9 cellular contexts compared by ENCODE assay signal in genomic region chr14:85528882-85529585, GRCh38. TPM values are rescaled to one million over a fixed set of nuclear protein-coding genes. Genes with fewer than 3 reads are reported as not detected.
DNase-seq lines count a peak whose midpoint lies in the region; ATAC-seq, FAIRE-seq and TF ChIP-seq lines count a peak whose summit lies in the region.
"Had no signal": no experiment of that assay in that cellular context is flagged by ENCODE, and none has a peak within 500 bp of the region (broad histone marks: within the 10 kb centered on the region; RNA-seq: fewer than 3 reads in every experiment).

No MANE protein-coding gene starts in this region.

- H3K27ac Mint-ChIP-seq in GM23338: no peak overlapping the region
- H3K27ac Mint-ChIP-seq in astrocyte (ENCODE audit: unreplicated experiment): peak overlapping the region; percentile 99
- H3K27ac Mint-ChIP-seq in activated CD4-positive, alpha-beta memory T cell treated with anti-CD3 and anti-CD28 coated beads, Interleukin-2, amount 10 ng/mL, durations not matched to agents 7 days and 5 days: no peak overlapping the region
- H3K27ac Mint-ChIP-seq in activated T-helper 2 cell treated with anti-CD3 and anti-CD28 coated beads, Interferon-gamma antibody, Interleukin-2, Interleukin-4, amounts not matched to agents 10 μg/mL and 5 μg/mL and 100 μg/mL, durations not matched to agents 14 hours and 24 hours and 36 hours: no peak overlapping the region

- peaks cover 38% of the 10 kb centered on the region for H3K4me1 ChIP-seq in GM23338 (ENCODE audit: insufficient read depth)
- H3K4me1 ChIP-seq in astrocyte (ENCODE audit: insufficient read depth, low read length): peaks cover 55% of the 10 kb centered on the region
- peaks cover 1% of the 10 kb centered on the region; the same call in 1 of the 2 replicates for H3K4me1 ChIP-seq in iPS DF 6.9 (ENCODE audit: control insufficient read depth, insufficient read depth, low read length)

- H3K79me2 ChIP-seq in GM23338 (replicated peaks; ENCODE audit: insufficient read depth): no peaks in the 10 kb centered on the region
- no peaks in the 10 kb centered on the region for H3K79me2 ChIP-seq in astrocyte (ENCODE audit: insufficient read depth, low read length)

- no peaks in the 10 kb centered on the region for H3K36me3 ChIP-seq in GM23338 (ENCODE audit: insufficient read depth)
- no peaks in the 10 kb centered on the region for H3K36me3 ChIP-seq in astrocyte (ENCODE audit: insufficient read depth, low read length)
- H3K36me3 ChIP-seq in iPS DF 6.9 (ENCODE audit: control insufficient read depth, insufficient read depth, low read length): no peaks in the 10 kb centered on the region

- FAIRE-seq in astrocyte (lab: Jason Lieb, UNC): no peak
- FAIRE-seq: endometrium had no signal

- CTCF ChIA-PET in activated CD4-positive, alpha-beta memory T cell treated with anti-CD3 and anti-CD28 coated beads, Interleukin-2, amount 10 ng/mL, durations not matched to agents 7 days and 5 days (lab: Charles Lee): no interaction called here

- H3K4me2 ChIP-seq in GM23338 (peak overlapping the region; percentile 98), astrocyte (ENCODE audit: low read length) (peak overlapping the region; percentile 99)

- TF ChIP-seq CTCF in GM23338 (conservative IDR thresholded peaks at IDR 0.05; ENCODE audit: low read depth in 2 of 2) (no peak), astrocyte (IDR thresholded peaks at IDR 0.05; ENCODE audit: insufficient read depth, low read depth, low read length) (no peak)

- H2AFZ ChIP-seq in GM23338 (peak overlapping the region; percentile 95), astrocyte (ENCODE audit: low read depth, low read length) (peak overlapping the region; percentile 91)

- POLR2A ChIA-PET in activated CD4-positive, alpha-beta memory T cell treated with anti-CD3 and anti-CD28 coated beads, Interleukin-2, amount 10 ng/mL, durations not matched to agents 7 days and 5 days (lab: Charles Lee): no interaction called here

- H3K4me3 Mint-ChIP-seq in GM23338: peak overlapping the region; percentile 75
- peak overlapping the region; percentile 95 for H3K4me3 Mint-ChIP-seq in astrocyte (ENCODE audit: unreplicated experiment)
- H3K4me3 Mint-ChIP-seq in activated CD4-positive, alpha-beta memory T cell treated with anti-CD3 and anti-CD28 coated beads, Interleukin-2, amount 10 ng/mL, durations not matched to agents 7 days and 5 days: no peak overlapping the region
- H3K4me3 Mint-ChIP-seq in activated T-helper 2 cell treated with anti-CD3 and anti-CD28 coated beads, Interferon-gamma antibody, Interleukin-2, Interleukin-4, amounts not matched to agents 10 μg/mL and 5 μg/mL and 100 μg/mL, durations not matched to agents 14 hours and 24 hours and 36 hours (ENCODE audit: low read depth): no peak overlapping the region

- peaks cover 44% of the 10 kb centered on the region for H3K4me1 Mint-ChIP-seq in GM23338
- H3K4me1 Mint-ChIP-seq in astrocyte (ENCODE audit: low read depth, unreplicated experiment): peaks cover 16% of the 10 kb centered on the region
- peaks cover 5% of the 10 kb centered on the region for H3K4me1 Mint-ChIP-seq in activated CD4-positive, alpha-beta memory T cell treated with anti-CD3 and anti-CD28 coated beads, Interleukin-2, amount 10 ng/mL, durations not matched to agents 7 days and 5 days
- peaks cover 8% of the 10 kb centered on the region for H3K4me1 Mint-ChIP-seq in activated T-helper 2 cell treated with anti-CD3 and anti-CD28 coated beads, Interferon-gamma antibody, Interleukin-2, Interleukin-4, amounts not matched to agents 10 μg/mL and 5 μg/mL and 100 μg/mL, durations not matched to agents 14 hours and 24 hours and 36 hours (ENCODE audit: low read depth)

- no peaks in the 10 kb centered on the region for H3K9me3 ChIP-seq in astrocyte (ENCODE audit: insufficient read depth, low read depth, low read length)
- H3K9me3 ChIP-seq in iPS DF 6.9 (ENCODE audit: control insufficient read depth, insufficient read depth, low read length): no peaks in the 10 kb centered on the region

- peak overlapping the region; percentile 87 for H3K9ac ChIP-seq in astrocyte (ENCODE audit: low read length)

- peaks cover 51% of the 10 kb centered on the region for H3K27me3 Mint-ChIP-seq in GM23338 (ENCODE audit: insufficient read depth, low read depth, poor library complexity)
- no peaks in the 10 kb centered on the region for H3K27me3 Mint-ChIP-seq in astrocyte (ENCODE audit: low read depth, unreplicated experiment)
- H3K27me3 Mint-ChIP-seq in activated CD4-positive, alpha-beta memory T cell treated with anti-CD3 and anti-CD28 coated beads, Interleukin-2, amount 10 ng/mL, durations not matched to agents 7 days and 5 days: peaks cover 46% of the 10 kb centered on the region
- peaks cover 48% of the 10 kb centered on the region for H3K27me3 Mint-ChIP-seq in activated T-helper 2 cell treated with anti-CD3 and anti-CD28 coated beads, Interferon-gamma antibody, Interleukin-2, Interleukin-4, amounts not matched to agents 10 μg/mL and 5 μg/mL and 100 μg/mL, durations not matched to agents 14 hours and 24 hours and 36 hours (ENCODE audit: low read depth)

- H3K9me2 ChIP-seq in GM23338 (ENCODE audit: insufficient read depth): no peaks in the 10 kb centered on the region

- H3K27ac ChIP-seq in GM23338 (ENCODE audit: low read depth): no peak overlapping the region
- H3K27ac ChIP-seq in astrocyte (ENCODE audit: low read depth, low read length): peak overlapping the region; percentile 74
- H3K27ac ChIP-seq in iPS DF 6.9 (ENCODE audit: low read length): no peak overlapping the region

- intact Hi-C loops in sciatic nerve (cut with DNase I): loop anchor here (5.0 kb wide), 1 partner anchor 1697 kb away; no protein-coding TSS in a partner anchor
- intact Hi-C loops in activated T-helper 2 cell treated with anti-CD3 and anti-CD28 coated beads, Interferon-gamma antibody, Interleukin-2, Interleukin-4, amounts not matched to agents 10 μg/mL and 5 μg/mL and 100 μg/mL, durations not matched to agents 14 hours and 24 hours and 36 hours (cut with micrococcal nuclease): no loop called here

- H3K36me3 Mint-ChIP-seq in GM23338 (ENCODE audit: low read depth): no peaks in the 10 kb centered on the region
- peaks cover 5% of the 10 kb centered on the region for H3K36me3 Mint-ChIP-seq in astrocyte (ENCODE audit: low read depth, unreplicated experiment)
- peaks cover 10% of the 10 kb centered on the region for H3K36me3 Mint-ChIP-seq in activated CD4-positive, alpha-beta memory T cell treated with anti-CD3 and anti-CD28 coated beads, Interleukin-2, amount 10 ng/mL, durations not matched to agents 7 days and 5 days (ENCODE audit: low read depth)
- H3K36me3 Mint-ChIP-seq in activated T-helper 2 cell treated with anti-CD3 and anti-CD28 coated beads, Interferon-gamma antibody, Interleukin-2, Interleukin-4, amounts not matched to agents 10 μg/mL and 5 μg/mL and 100 μg/mL, durations not matched to agents 14 hours and 24 hours and 36 hours (ENCODE audit: low read depth): no peaks in the 10 kb centered on the region

- peaks cover 3% of the 10 kb centered on the region; the same call in 1 of the 2 replicates for H3F3A ChIP-seq in GM23338 (replicated peaks; ENCODE audit: low read depth)

- no CpG with 5 or more reads among the region's 28 CpGs for WGBS in iPS DF 6.9 (ENCODE audit: insufficient coverage, insufficient read length)

- H3K9me3 Mint-ChIP-seq in GM23338 (no peaks in the 10 kb centered on the region; the same call in 2 of the 3 replicates), astrocyte (ENCODE audit: unreplicated experiment) (no peaks in the 10 kb centered on the region)
- peaks cover 5% of the 10 kb centered on the region for H3K9me3 Mint-ChIP-seq in activated CD4-positive, alpha-beta memory T cell treated with anti-CD3 and anti-CD28 coated beads, Interleukin-2, amount 10 ng/mL, durations not matched to agents 7 days and 5 days
- no peaks in the 10 kb centered on the region for H3K9me3 Mint-ChIP-seq in activated T-helper 2 cell treated with anti-CD3 and anti-CD28 coated beads, Interferon-gamma antibody, Interleukin-2, Interleukin-4, amounts not matched to agents 10 μg/mL and 5 μg/mL and 100 μg/mL, durations not matched to agents 14 hours and 24 hours and 36 hours

- peak; percentile 25 for DNase-seq in GM23338 (ENCODE audit: low spot score)
- peak; percentile 77 for DNase-seq in astrocyte (ENCODE audit: low read depth)
- DNase-seq in iPS DF 6.9 (ENCODE audit: low read depth, low spot score): no peak
- no peak for DNase-seq in sciatic nerve (ENCODE audit: low spot score)
- no peak for DNase-seq in activated CD4-positive, alpha-beta memory T cell treated with anti-CD3 and anti-CD28 coated beads, Interleukin-2, amount 10 ng/mL, durations not matched to agents 7 days and 5 days
- no peak for DNase-seq in activated T-helper 2 cell treated with anti-CD3 and anti-CD28 coated beads, Interferon-gamma antibody, Interleukin-2, Interleukin-4, amounts not matched to agents 10 μg/mL and 5 μg/mL and 100 μg/mL, durations not matched to agents 14 hours and 24 hours and 36 hours (ENCODE audit: low spot score)
- no peak for DNase-seq in NCI-H2029 (lab: John Stamatoyannopoulos, UW)

- ATAC-seq in GM23338 (no peak), sciatic nerve (peak; percentile 2), GM21529 (IDR thresholded peaks at IDR 0.05; ENCODE audit: unreplicated experiment) (no peak)

- H3K27me3 ChIP-seq in GM23338 (ENCODE audit: insufficient read depth) (peaks cover 58% of the 10 kb centered on the region), astrocyte (ENCODE audit: insufficient read depth, low read length) (peaks cover 4% of the 10 kb centered on the region), iPS DF 6.9 (ENCODE audit: control insufficient read depth, insufficient read depth, low read length) (peaks cover 36% of the 10 kb centered on the region)

- H3K4me3 ChIP-seq in GM23338: peak overlapping the region; percentile 83
- peak overlapping the region; percentile 66 for H3K4me3 ChIP-seq in astrocyte (ENCODE audit: insufficient read depth, low read depth, low read length)
- peak overlapping the region; percentile 23; the same call in 1 of the 2 replicates for H3K4me3 ChIP-seq in iPS DF 6.9 (ENCODE audit: low read length)

- H4K20me1 ChIP-seq in GM23338 (replicated peaks; ENCODE audit: insufficient read depth): no peaks in the 10 kb centered on the region
- no peaks in the 10 kb centered on the region for H4K20me1 ChIP-seq in astrocyte (ENCODE audit: insufficient read depth, low read length)

TF ChIP-seq in GM23338, 12 proteins besides CTCF, POLR2A, EP300 and RAD21:
- TF ChIP-seq ZNF114 (CRISPR knock-in tag; IDR thresholded peaks at IDR 0.05) (no peak), EZH2 (IDR thresholded peaks at IDR 0.05; ENCODE audit: low read depth, unreplicated experiment) (peak; percentile 56)

RNA-seq across cellular contexts. Expression of gene FLRT2, which starts 0.9 kb away (rescaled TPM):
- 5.4 and 7.4 TPM in 2 replicates for total RNA-seq in GM23338 (2014; rRNA removed; shearing (Covaris generic))
- polyA plus RNA-seq in GM23338 (2016; fragmentation: Nextera tagmentation; extraction: Ambion mirVana): 3.8 and 4.3 TPM in 2 replicates
- total RNA-seq in astrocyte (171 and 227 TPM in 2 replicates), sciatic nerve (205 TPM)
- total RNA-seq in activated CD4-positive, alpha-beta memory T cell treated with anti-CD3 and anti-CD28 coated beads, Interleukin-2, amount 10 ng/mL, durations not matched to agents 7 days and 5 days: not detected
- total RNA-seq in activated T-helper 2 cell treated with anti-CD3 and anti-CD28 coated beads, Interferon-gamma antibody, Interleukin-2, Interleukin-4, amounts not matched to agents 10 μg/mL and 5 μg/mL and 100 μg/mL, durations not matched to agents 14 hours and 24 hours and 36 hours: not detected in 2 replicates

Comparison
In these comparisons a context has a peak if more than half of its experiments do, and no peak if none do; other contexts are left out.
1. DNase-seq: peak in GM23338 (single experiment) and astrocyte (single experiment); none in iPS DF 6.9 (single experiment), sciatic nerve (single experiment), activated CD4-positive, alpha-beta memory T cell treated with anti-CD3 and anti-CD28 coated beads, Interleukin-2, amount 10 ng/mL, durations not matched to agents 7 days and 5 days (single experiment), activated T-helper 2 cell treated with anti-CD3 and anti-CD28 coated beads, Interferon-gamma antibody, Interleukin-2, Interleukin-4, amounts not matched to agents 10 μg/mL and 5 μg/mL and 100 μg/mL, durations not matched to agents 14 hours and 24 hours and 36 hours (single experiment) and NCI-H2029 (single experiment).
2. H3K4me3 ChIP-seq: peak in every context shown above with its lines; median percentile 83 in GM23338; 66 in astrocyte; 23 in iPS DF 6.9.
3. H3K4me3 Mint-ChIP-seq: peak in GM23338 (single experiment) and astrocyte (single experiment); none in activated CD4-positive, alpha-beta memory T cell treated with anti-CD3 and anti-CD28 coated beads, Interleukin-2, amount 10 ng/mL, durations not matched to agents 7 days and 5 days (single experiment) and activated T-helper 2 cell treated with anti-CD3 and anti-CD28 coated beads, Interferon-gamma antibody, Interleukin-2, Interleukin-4, amounts not matched to agents 10 μg/mL and 5 μg/mL and 100 μg/mL, durations not matched to agents 14 hours and 24 hours and 36 hours (single experiment).
4. RNA of gene FLRT2, which starts 0.9 kb away (total RNA-seq): 171 to 227 TPM in astrocyte and 205 TPM in sciatic nerve (single experiment); 5.4 to 7.4 TPM in GM23338, not detected in activated CD4-positive, alpha-beta memory T cell treated with anti-CD3 and anti-CD28 coated beads, Interleukin-2, amount 10 ng/mL, durations not matched to agents 7 days and 5 days and not detected in activated T-helper 2 cell treated with anti-CD3 and anti-CD28 coated beads, Interferon-gamma antibody, Interleukin-2, Interleukin-4, amounts not matched to agents 10 μg/mL and 5 μg/mL and 100 μg/mL, durations not matched to agents 14 hours and 24 hours and 36 hours; every median in the first group is over 10 times any median in the second.